Comparison of ENCODE assay signal across 8 cellular contexts in genomic region chr1:184974086-184974836, GRCh38. TPM values are rescaled to one million over a fixed set of nuclear protein-coding genes. Genes with fewer than 3 reads are reported as not detected.
DNase-seq lines count a peak whose midpoint lies in the region; ATAC-seq and TF ChIP-seq lines count a peak whose summit lies in the region.

NIBAN1 (minus strand) TSS chr1:184974508; CDS start chr1:184974356, 152 bp downstream.

- peaks cover 41% of the 10 kb centered on the region for H3K4me1 ChIP-seq in CD8-positive, alpha-beta memory T cell (ENCODE audit: insufficient read depth, low read length)
- H3K4me1 ChIP-seq in upper lobe of left lung: peaks cover 0 to 20% (median 18%) of the 10 kb centered on the region in 4 donors

- 1 to 4% methylated on average over 6 to 7 of the region's 66 CpGs for WGBS in upper lobe of left lung, 2 donors

- H3K9me3 ChIP-seq in CD8-positive, alpha-beta memory T cell (ENCODE audit: low read length): no peaks in the 10 kb centered on the region
- no peaks in the 10 kb centered on the region for H3K9me3 ChIP-seq in upper lobe of left lung

- peak in 3 of 4 donors; percentile 30 to 63 (median 48) for TF ChIP-seq POLR2A in upper lobe of left lung (IDR thresholded peaks at IDR 0.05)

- ATAC-seq in GM19324 (IDR thresholded peaks at IDR 0.05; ENCODE audit: low FRiP score, unreplicated experiment): peak; percentile 65
- ATAC-seq in HG03439 (IDR thresholded peaks at IDR 0.05; ENCODE audit: unreplicated experiment): peak; percentile 58
- ATAC-seq in upper lobe of left lung (ENCODE audit: low FRiP score in 2 of 2): peak; percentile 73 to 88

- peak within 1 kb of the TSS; percentile 95 for H3K27ac ChIP-seq in CD8-positive, alpha-beta memory T cell (ENCODE audit: low read depth, low read length)
- H3K27ac ChIP-seq in RWPE1: peak within 1 kb of the TSS; percentile 70
- H3K27ac ChIP-seq in upper lobe of left lung: peak within 1 kb of the TSS; percentile 77 to 91 (median 86)

- TF ChIP-seq EP300 in upper lobe of left lung (IDR thresholded peaks at IDR 0.05): no peak

- no peaks in the 10 kb centered on the region for H3K27me3 ChIP-seq in CD8-positive, alpha-beta memory T cell (ENCODE audit: insufficient read depth, low read length, poor library complexity, severe bottlenecking)
- H3K27me3 ChIP-seq in upper lobe of left lung: no peaks in the 10 kb centered on the region

- DNase-seq in CD8-positive, alpha-beta memory T cell: peak; percentile 14 to 81 (median 63)
- peak; percentile 51 for DNase-seq in RWPE1 (ENCODE audit: low spot score)
- peak; percentile 58 for DNase-seq in activated effector memory CD4-positive, alpha-beta T cell treated with Interleukin-2 at 50 U/mL for 16 hours
- peak; percentile 56 for DNase-seq in glutamatergic neuron
- peak; percentile 14 for DNase-seq in pons (ENCODE audit: low spot score)
- peak; percentile 80 to 92 for DNase-seq in upper lobe of left lung

- TF ChIP-seq CTCF in RWPE1 (conservative IDR thresholded peaks at IDR 0.05; ENCODE audit: low read depth) (no peak), glutamatergic neuron (IDR thresholded peaks at IDR 0.05; ENCODE audit: partially characterized antibody, unreplicated experiment) (no peak), upper lobe of left lung (IDR thresholded peaks at IDR 0.05) (peak in 2 of 6 experiments; percentile 9 to 15)

- POLR2A ChIA-PET in CD8-positive, alpha-beta memory T cell (lab: Charles Lee): interaction anchor here (0.6 to 1.7 kb wide), 9 partner anchors 10 to 292 kb away, joined by 3 to 10 read pairs (median 3); partner anchors contain the start of gene RNF2
- POLR2A ChIA-PET in RWPE1 (lab: Yijun Ruan, JAX; ENCODE audit: low non-redundant PET): no interaction called here

- peak within 1 kb of the TSS; percentile 87 to 99 (median 98) for H3K27ac Mint-ChIP-seq in CD8-positive, alpha-beta memory T cell
- peak within 1 kb of the TSS; percentile 36 for H3K27ac Mint-ChIP-seq in glutamatergic neuron (ENCODE audit: unreplicated experiment)

- no peaks in the 10 kb centered on the region for H3K9me3 Mint-ChIP-seq in CD8-positive, alpha-beta memory T cell
- peaks cover 3% of the 10 kb centered on the region for H3K9me3 Mint-ChIP-seq in glutamatergic neuron (ENCODE audit: unreplicated experiment)

- H3K4me1 Mint-ChIP-seq in CD8-positive, alpha-beta memory T cell: peaks cover 50 to 66% (median 64%) of the 10 kb centered on the region in 3 donors
- peaks cover 2% of the 10 kb centered on the region for H3K4me1 Mint-ChIP-seq in glutamatergic neuron (ENCODE audit: low read depth, unreplicated experiment)

- peak within 1 kb of the TSS; percentile 88 to 99 (median 98) for H3K4me3 Mint-ChIP-seq in CD8-positive, alpha-beta memory T cell
- H3K4me3 Mint-ChIP-seq in glutamatergic neuron (ENCODE audit: unreplicated experiment): peak within 1 kb of the TSS; percentile 91

- H3K4me3 ChIP-seq in CD8-positive, alpha-beta memory T cell (ENCODE audit: low read length): peak within 1 kb of the TSS; percentile 93
- H3K4me3 ChIP-seq in upper lobe of left lung: peak within 1 kb of the TSS; percentile 53 to 80 (median 62)

- CTCF ChIA-PET in CD8-positive, alpha-beta memory T cell (lab: Charles Lee): interaction anchor here (1.1 to 9.2 kb wide), 6 partner anchors 13 to 221 kb away, joined by 3 to 70 read pairs (median 3); no protein-coding TSS in a partner anchor
- CTCF ChIA-PET in RWPE1 (lab: Yijun Ruan, JAX): interaction anchor here (1.4 to 1.5 kb wide), 2 partner anchors 168 to 169 kb away, joined by 4 to 6 read pairs; no protein-coding TSS in a partner anchor

- peaks cover 0 to 19% (median 0%) of the 10 kb centered on the region in 3 donors for H3K36me3 Mint-ChIP-seq in CD8-positive, alpha-beta memory T cell
- no peaks in the 10 kb centered on the region for H3K36me3 Mint-ChIP-seq in glutamatergic neuron (ENCODE audit: unreplicated experiment)

- H3K27me3 Mint-ChIP-seq in CD8-positive, alpha-beta memory T cell: no peaks in the 10 kb centered on the region
- peaks cover 11% of the 10 kb centered on the region for H3K27me3 Mint-ChIP-seq in glutamatergic neuron (ENCODE audit: unreplicated experiment)

- no peaks in the 10 kb centered on the region for H3K36me3 ChIP-seq in CD8-positive, alpha-beta memory T cell (ENCODE audit: insufficient read depth, low read length)
- no peaks in the 10 kb centered on the region for H3K36me3 ChIP-seq in upper lobe of left lung

RNA-seq across cellular contexts. Expression of gene NIBAN1, which starts in this region (rescaled TPM):
- total RNA-seq in CD8-positive, alpha-beta memory T cell: 10 to 100 TPM; 51.8 to 55.7 TPM
- polyA plus RNA-seq in CD8-positive, alpha-beta memory T cell: 40.0 TPM
- 2.4 TPM for total RNA-seq in glutamatergic neuron (ENCODE audit: unreplicated experiment)
- total RNA-seq in upper lobe of left lung: 10 to 100 TPM; 23.0 to 46.3 (median 39.2) TPM

Comparison
In these comparisons a context has a peak if more than half of its experiments do, and no peak if none do; other contexts are left out.
1. Peak in every context shown above with its lines: DNase-seq, ATAC-seq, H3K4me3 ChIP-seq and H3K27ac ChIP-seq.
2. DNase-seq: peak in every context shown above with its lines; median percentile 86 in upper lobe of left lung; 63 in CD8-positive, alpha-beta memory T cell; 58 in activated effector memory CD4-positive, alpha-beta T cell treated with Interleukin-2 at 50 U/mL for 16 hours; 56 in glutamatergic neuron; 51 in RWPE1; 14 in pons.